In the genomic region with DNA sequence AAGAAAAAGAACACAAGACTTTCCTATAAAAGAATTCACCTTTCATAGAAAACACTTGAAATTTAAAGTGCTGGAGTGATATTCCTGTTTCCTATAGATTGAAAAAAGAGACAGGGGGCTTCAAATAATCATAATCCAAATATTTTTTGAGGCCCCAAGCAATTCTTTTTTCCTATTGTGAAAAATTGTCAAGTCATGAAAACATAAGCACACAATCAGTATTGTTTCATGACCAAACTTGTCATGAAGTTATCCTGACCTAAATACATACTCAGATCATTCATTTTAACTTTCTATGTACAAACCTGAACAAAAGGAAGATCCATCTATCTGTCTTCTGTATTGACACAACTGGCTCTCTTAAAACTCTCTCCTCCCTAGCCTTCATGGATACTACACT, we compare ENCODE assay signal across 24 cellular contexts. TPM values are rescaled to one million over a fixed set of nuclear protein-coding genes. Genes with fewer than 3 reads are reported as not detected.
DNase-seq lines count a peak whose midpoint lies in the region; ATAC-seq, FAIRE-seq and TF ChIP-seq lines count a peak whose summit lies in the region.
"Had no signal": no experiment of that assay in that cellular context is flagged by ENCODE, and none has a peak within 500 bp of the region (broad histone marks: within the 10 kb centered on the region; RNA-seq: fewer than 3 reads in every experiment).

No MANE protein-coding gene starts in this region.

- in situ Hi-C loops in HepG2 (cut with HindIII; ENCODE audit: extremely low pct_ligation_motif_present, low pct_unique_long_range_greater_than_20kb) (no loop called here), K562 (cut with MboI) (no loop called here)

- CTCF ChIA-PET in HepG2 (lab: Yijun Ruan, JAX; ENCODE audit: low intra/inter-chr PET ratio, low total read pairs), result no interaction called here
- CTCF ChIA-PET in K562 (lab: Yijun Ruan, JAX; ENCODE audit: low intra/inter-chr PET ratio), result no interaction called here

- H3K27me3 ChIP-seq in HepG2 (ENCODE audit: control insufficient read depth in 1 of 2, insufficient read depth in 2 of 2, low read length in 2 of 2) (no peaks in the 10 kb centered on the region), right lobe of liver (no peaks in the 10 kb centered on the region), HL-60 (ENCODE audit: insufficient read depth, poor library complexity, severe bottlenecking) (no peaks in the 10 kb centered on the region), K562 (ENCODE audit: control insufficient read depth in 2 of 2, insufficient read depth in 2 of 2, low read length in 2 of 2) (no peaks in the 10 kb centered on the region), neutrophil (no peaks in the 10 kb centered on the region)
- H3K27me3 ChIP-seq: BE2C, BLaER1 had no signal

- no peaks in the 10 kb centered on the region for H3K79me2 ChIP-seq in HepG2 (ENCODE audit: insufficient read depth, low read length)
- H3K79me2 ChIP-seq in K562 (ENCODE audit: control insufficient read depth, insufficient read depth, low read length), result no peaks in the 10 kb centered on the region

- H3K4me2 ChIP-seq in HepG2 (ENCODE audit: low read depth, low read length), result no peak overlapping the region
- H3K4me2 ChIP-seq in K562 (ENCODE audit: insufficient read depth, low read length), result no peak overlapping the region
- H3K4me2 ChIP-seq: BLaER1 had no signal

- H2AFZ ChIP-seq in HepG2 (ENCODE audit: low read length) (no peak overlapping the region), K562 (ENCODE audit: low read depth, low read length) (no peak overlapping the region)

- H4K20me1 ChIP-seq in HepG2 (ENCODE audit: insufficient read depth, low read length) (no peaks in the 10 kb centered on the region), K562 (replicated peaks; ENCODE audit: control insufficient read depth, insufficient read depth, low read length) (no peaks in the 10 kb centered on the region)
- H4K20me1 ChIP-seq: BLaER1 had no signal

- POLR2A ChIA-PET in HepG2 (lab: Yijun Ruan, JAX), result no interaction called here
- POLR2A ChIA-PET in K562 (lab: Yijun Ruan, JAX), result no interaction called here

- TF ChIP-seq RAD21 in HepG2 (CRISPR knock-in tag; IDR thresholded peaks at IDR 0.05) (no peak), K562 (CRISPR knock-in tag; conservative IDR thresholded peaks at IDR 0.05 in 1 of 2, IDR thresholded peaks at IDR 0.05 in 1 of 2) (no peak)

- H3K27ac ChIP-seq in HepG2 (ENCODE audit: extremely low read length, insufficient read depth, low read length) (no peak overlapping the region), right lobe of liver (no peak overlapping the region), HL-60 (replicated peaks) (peak overlapping the region; percentile 65), K562 (ENCODE audit: extremely low read depth, low read depth, low read length) (no peak overlapping the region), neutrophil (peak overlapping the region; percentile 72)
- H3K27ac ChIP-seq: 22Rv1, BLaER1 had no signal

- TF ChIP-seq EP300 in HepG2 (IDR thresholded peaks at IDR 0.05; ENCODE audit: low read depth in 2 of 2, low read length in 2 of 2), result no peak
- no peak for TF ChIP-seq EP300 in HepG2 (CRISPR knock-in tag; IDR thresholded peaks at IDR 0.05; ENCODE audit: borderline replicate concordance)
- TF ChIP-seq EP300 in K562 (IDR thresholded peaks at IDR 0.05; ENCODE audit: low read length), result no peak

- no peaks in the 10 kb centered on the region for H3K9me1 ChIP-seq in K562 (ENCODE audit: control insufficient read depth, insufficient read depth, low read length)

- intact Hi-C loops in HepG2 (cut with micrococcal nuclease; ENCODE audit: unreplicated experiment) (no loop called here), right lobe of liver (cut with DNase I) (no loop called here), K562 (cut with micrococcal nuclease) (no loop called here), head of caudate nucleus (cut with DNase I) (no loop called here), posterior vena cava (cut with DNase I) (no loop called here)

- no TSS peak for BruUV-seq in HepG2 (replicated peaks; lab: Mats Ljungman, UMichigan)
- no TSS peak for BruUV-seq in K562 (replicated peaks; lab: Mats Ljungman, UMichigan)

- no peak for FAIRE-seq in HepG2 (lab: Jason Lieb, UNC)
- no peak for FAIRE-seq in K562 (lab: Jason Lieb, UNC)
- FAIRE-seq: D721Med, G401.6, GM12891 had no signal

- H3K9ac ChIP-seq in HepG2 (ENCODE audit: insufficient read depth, low read depth, low read length) (no peak overlapping the region), K562 (ENCODE audit: insufficient read depth in 1 of 2, low read depth in 2 of 2, low read length in 2 of 2) (no peak overlapping the region)
- H3K9ac ChIP-seq: BLaER1 had no signal

- DNase-seq in HepG2 (ENCODE audit: low spot score), result no peak
- DNase-seq in right lobe of liver, result no peak
- DNase-seq in HL-60 (ENCODE audit: low read depth in 1 of 2, low spot score in 1 of 2), result no peak
- DNase-seq in K562 (ENCODE audit: extremely low read depth in 1 of 4, low spot score in 3 of 4), result no peak
- no peak for DNase-seq in head of caudate nucleus
- DNase-seq in posterior vena cava (ENCODE audit: low spot score), result no peak
- DNase-seq in activated gamma-delta T cell treated with Interleukin-2 at 50 U/mL for 16 hours, result no peak
- DNase-seq: ACHN; BE2C; C1 segment of cervical spinal cord; CD4-positive, alpha-beta memory T cell; CD4-positive, CD25-positive, alpha-beta regulatory T cell; CD8-positive, alpha-beta memory T cell; COR-L47; DMS79 treated with DMSO at 0.1 percent for 48 hours had no signal

- TF ChIP-seq POLR2A in HepG2 (IDR thresholded peaks at IDR 0.05; ENCODE audit: insufficient read depth in 1 of 2, low read depth in 2 of 2, low read length in 2 of 2) (no peak), right lobe of liver (IDR thresholded peaks at IDR 0.05) (no peak), K562 (conservative IDR thresholded peaks at IDR 0.05) (no peak)

- H3K36me3 ChIP-seq in HepG2 (replicated peaks in 1 of 2; ENCODE audit: control insufficient read depth in 1 of 2, insufficient read depth in 2 of 2, low read length in 2 of 2) (no peaks in the 10 kb centered on the region), right lobe of liver (no peaks in the 10 kb centered on the region), K562 (ENCODE audit: control insufficient read depth, insufficient read depth, low read length) (no peaks in the 10 kb centered on the region), neutrophil (no peaks in the 10 kb centered on the region)
- H3K36me3 ChIP-seq: BE2C, BLaER1 had no signal

- TF ChIP-seq CTCF in HepG2 (CRISPR knock-in tag; IDR thresholded peaks at IDR 0.05), result no peak
- no peak for TF ChIP-seq CTCF in right lobe of liver (IDR thresholded peaks at IDR 0.05)
- TF ChIP-seq CTCF in HL-60 (IDR thresholded peaks at IDR 0.05; ENCODE audit: insufficient read depth, low read length), result no peak
- TF ChIP-seq CTCF in K562 (IDR thresholded peaks at IDR 0.05 in 2 of 3, conservative IDR thresholded peaks at IDR 0.05 in 1 of 3; ENCODE audit: insufficient read depth in 2 of 3, low read depth in 1 of 3, low read length in 3 of 3), result no peak
- TF ChIP-seq CTCF in neutrophil (IDR thresholded peaks at IDR 0.05), result no peak

- H3K9me3 ChIP-seq in HepG2 (ENCODE audit: low read length) (no peaks in the 10 kb centered on the region), right lobe of liver (no peaks in the 10 kb centered on the region), K562 (replicated peaks; ENCODE audit: control insufficient read depth, insufficient read depth, low read depth, low read length) (no peaks in the 10 kb centered on the region; the same call in 1 of the 2 replicates), neutrophil (no peaks in the 10 kb centered on the region)
- H3K9me3 ChIP-seq: BE2C, BLaER1 had no signal

- ATAC-seq in HepG2, result no peak
- ATAC-seq in right lobe of liver, result no peak
- no peak for ATAC-seq in K562

- H3K4me1 ChIP-seq in HepG2 (ENCODE audit: insufficient read depth, low read length) (no peaks in the 10 kb centered on the region), right lobe of liver (no peaks in the 10 kb centered on the region), K562 (replicated peaks in 1 of 2; ENCODE audit: control insufficient read depth in 2 of 2, insufficient read depth in 2 of 2, low read length in 2 of 2) (no peaks in the 10 kb centered on the region), neutrophil (ENCODE audit: control insufficient read depth in 1 of 2, insufficient read depth in 1 of 2, low read depth in 1 of 2, low read length in 1 of 2) (peaks cover 45 to 51% of the 10 kb centered on the region in 2 experiments)
- H3K4me1 ChIP-seq: BE2C, BLaER1 had no signal

- H3K4me3 ChIP-seq in HepG2 (replicated peaks in 1 of 3; ENCODE audit: insufficient read depth in 1 of 3, low read depth in 2 of 3, low read length in 3 of 3) (no peak overlapping the region), right lobe of liver (no peak overlapping the region), HL-60 (replicated peaks; ENCODE audit: insufficient read depth, low read length) (no peak overlapping the region), K562 (no peak overlapping the region), neutrophil (ENCODE audit: low read depth in 1 of 2, low read length in 1 of 2) (no peak overlapping the region)
- H3K4me3 ChIP-seq: BLaER1 had no signal

RNA-seq across cellular contexts. Expression of gene AGTR1, which starts 57.9 kb away (rescaled TPM):
- total RNA-seq in HepG2 (2016; rRNA removed; fragmentation: Illumina TruSeq; extraction: Trizol) (0.08 and 0.64 TPM in 2 replicates), right lobe of liver (10 to 100 TPM; 23.9 to 46.5 (median 36.3) TPM), K562 (2014; rRNA removed) (not detected in 2 replicates), K562 (2014; rRNA removed; fragmentation: Illumina TruSeq; extraction: Trizol) (not detected in 2 replicates), K562 (2015; rRNA removed; fragmentation: Illumina TruSeq; extraction: Trizol) (not detected in 2 replicates), K562 (2021) (0.07 TPM in 1 of 2 replicates, not detected in the other), posterior vena cava (1 to 10 TPM; 6.9 to 8.9 TPM)
- not detected in 2 replicates for total RNA-seq in HepG2 (2016; cell fraction: cytosol; rRNA removed; fragmentation: Illumina TruSeq; extraction: Trizol; ENCODE audit: low read depth)
- 0.13 and 0.54 TPM in 2 replicates for total RNA-seq in HepG2 (2016; cell fraction: insoluble cytoplasmic fraction; rRNA removed; fragmentation: Illumina TruSeq; extraction: Trizol)
- 0.14 and 0.19 TPM in 2 replicates for total RNA-seq in HepG2 (2016; cell fraction: membrane; rRNA removed; fragmentation: Illumina TruSeq; extraction: Trizol)
- total RNA-seq in HepG2 (2016; cell fraction: nucleus; rRNA removed; fragmentation: Illumina TruSeq; extraction: Trizol), result 0.62 and 0.91 TPM in 2 replicates
- polyA plus RNA-seq in HepG2 (2011; rRNA removed) (1.5 and 3.1 TPM in 2 replicates), K562 (2011; rRNA removed) (not detected in 2 replicates), K562 (2014; fragmentation: Illumina TruSeq; extraction: Trizol) (not detected in 2 replicates), K562 (2014; fragmentation: Nextera tagmentation; extraction: Ambion mirVana) (not detected), K562 (2014; rRNA removed) (not detected in 2 replicates)
- 0.81 and 3.1 TPM in 2 replicates for polyA plus RNA-seq in HepG2 (2011; cell fraction: cytosol; rRNA removed)
- polyA plus RNA-seq in HepG2 (2011; cell fraction: nucleus; rRNA removed), result 0.77 and 1.3 TPM in 2 replicates
- polyA plus RNA-seq in HepG2 (2012), result 16.4 and 26.3 TPM in 2 replicates
- polyA plus RNA-seq in HepG2 (2016; cell fraction: cytosol; fragmentation: Illumina TruSeq; extraction: Trizol; ENCODE audit: low read depth), result not detected in 2 replicates
- 0.21 and 0.51 TPM in 2 replicates for polyA plus RNA-seq in HepG2 (2016; cell fraction: insoluble cytoplasmic fraction; fragmentation: Illumina TruSeq; extraction: Trizol; ENCODE audit: low read depth)
- 0.13 TPM in 2 replicates for polyA plus RNA-seq in HepG2 (2016; cell fraction: membrane; fragmentation: Illumina TruSeq; extraction: Trizol; ENCODE audit: low read depth)
- 0.79 and 2.8 TPM in 2 replicates for polyA plus RNA-seq in HepG2 (2016; cell fraction: nucleus; fragmentation: Illumina TruSeq; extraction: Trizol; ENCODE audit: insufficient read depth, low read depth)
- polyA minus RNA-seq in HepG2 (2011; rRNA and poly(A)+ RNA removed; ENCODE audit: low replicate concordance), result 2.5 TPM in 1 of 2 replicates, not detected in the other
- 1.6 and 2.6 TPM in 2 replicates for polyA minus RNA-seq in HepG2 (2011; cell fraction: cytosol; rRNA and poly(A)+ RNA removed)
- 1.8 and 2.4 TPM in 2 replicates for polyA minus RNA-seq in HepG2 (2011; cell fraction: nucleus; rRNA and poly(A)+ RNA removed)
- total RNA-seq in K562 (2011; cell fraction: chromatin; rRNA removed; ENCODE audit: low replicate concordance), result not detected in 2 replicates
- total RNA-seq in K562 (2011; cell fraction: nucleolus; rRNA removed), result not detected in 2 replicates
- not detected in 2 replicates for total RNA-seq in K562 (2011; cell fraction: nucleoplasm; rRNA removed)
- polyA plus RNA-seq in K562 (2011; cell fraction: cytosol; rRNA removed), result not detected in 2 replicates
- not detected in 2 replicates for polyA plus RNA-seq in K562 (2011; cell fraction: nucleus; rRNA removed)
- polyA plus RNA-seq in K562 (2012), result not detected in 2 replicates
- not detected in 2 replicates for polyA minus RNA-seq in K562 (2011; rRNA and poly(A)+ RNA removed)
- polyA minus RNA-seq in K562 (2011; cell fraction: cytosol; rRNA and poly(A)+ RNA removed), result not detected in 2 replicates
- polyA minus RNA-seq in K562 (2011; cell fraction: nucleus; rRNA and poly(A)+ RNA removed), result not detected in 2 replicates
- total RNA-seq: A172; A673; CD4-positive, alpha-beta memory T cell; CD4-positive, CD25-positive, alpha-beta regulatory T cell; CD8-positive, alpha-beta memory T cell had no signal
- polyA plus RNA-seq: CD14-positive monocyte; CD4-positive, alpha-beta memory T cell; CD4-positive, CD25-positive, alpha-beta regulatory T cell; CD8-positive, alpha-beta memory T cell had no signal

Comparison
In these comparisons a context has a peak if more than half of its experiments do, and no peak if none do; other contexts are left out.
1. H3K27ac ChIP-seq: peak in HL-60 (single experiment) and neutrophil (single experiment); none in HepG2 (single experiment), right lobe of liver (0 of 3) and K562 (single experiment).
2. Of the 241 proteins assayed by ChIP-seq in both HepG2 and K562: peak only in HepG2: MAFF and MAFK; only in K562: MAFG; in both: none; in neither: 238.